In genomic region chr2:26854283-26854827, GRCh38 we compare ENCODE assay signal across 28 cellular contexts. TPM values are rescaled to one million over a fixed set of nuclear protein-coding genes. Genes with fewer than 3 reads are reported as not detected.
"Had no signal": no experiment of that assay in that cellular context is flagged by ENCODE, and none has a peak within 500 bp of the region (broad histone marks: within the 10 kb centered on the region; RNA-seq: fewer than 3 reads in every experiment).

No MANE protein-coding gene starts in this region.

- H3K4me3 Mint-ChIP-seq: activated B cell treated with CpG ODN at 0.5 μM for 24 hours; activated CD4-positive, alpha-beta T cell treated with anti-CD3 and anti-CD28 coated beads, Interleukin-2, amount 10 ng/mL, durations not matched to agents 24 days and 14 days; activated T-cell treated with anti-CD3 and anti-CD28 coated beads, Interleukin-2, amount 50 U/mL, for 72 hours; T-cell had no signal

- H3K27ac Mint-ChIP-seq: activated B cell treated with CpG ODN at 0.5 μM for 24 hours; activated CD4-positive, alpha-beta T cell treated with anti-CD3 and anti-CD28 coated beads, Interleukin-2, amount 10 ng/mL, durations not matched to agents 24 days and 14 days; activated T-cell treated with anti-CD3 and anti-CD28 coated beads, Interleukin-2, amount 50 U/mL, for 72 hours; T-cell had no signal

- H3K36me3 ChIP-seq: MG63 had no signal

- H3K4me1 Mint-ChIP-seq: activated CD4-positive, alpha-beta T cell treated with anti-CD3 and anti-CD28 coated beads, Interleukin-2, amount 10 ng/mL, durations not matched to agents 24 days and 14 days had no signal

- DNase-seq: activated B cell treated with CpG ODN at 0.5 μM for 24 hours; activated CD4-positive, alpha-beta T cell treated with anti-CD3 and anti-CD28 coated beads for 1 hour; activated CD4-positive, alpha-beta T cell treated with anti-CD3 and anti-CD28 coated beads, Interleukin-2, amount 10 ng/mL, durations not matched to agents 24 days and 14 days; activated CD4-positive, alpha-beta T cell treated with anti-CD3 and anti-CD28 coated beads, Interleukin-2, amount 50 U/mL, for 48 hours; activated naive CD4-positive, alpha-beta T cell treated with anti-CD3 and anti-CD28 coated beads, Interleukin-2, amount 50 U/mL, for 16 hours; activated T-cell treated with anti-CD3 and anti-CD28 coated beads for 4 hours; activated T-cell treated with anti-CD3 and anti-CD28 coated beads, Interleukin-2, amount 50 U/mL, for 72 hours; aorta; central memory CD4-positive, alpha-beta T cell; MG63; MV-4-11; NCI-H1092 treated with DMSO at 0.1 percent for 48 hours; NCI-H1417 treated with DMSO at 0.1 percent for 48 hours; NCI-H1694 treated with DMSO at 0.1 percent for 48 hours; NCI-H2029 treated with DMSO at 0.1 percent for 48 hours; NCI-H345; NCI-H510A; NCI-H526 treated with DMSO at 0.1 percent for 48 hours; NCI-H82; RPMI8226; T-cell; T1000 had no signal

- H3K9me3 Mint-ChIP-seq: activated B cell treated with CpG ODN at 0.5 μM for 24 hours; activated CD4-positive, alpha-beta T cell treated with anti-CD3 and anti-CD28 coated beads, Interleukin-2, amount 10 ng/mL, durations not matched to agents 24 days and 14 days; activated T-cell treated with anti-CD3 and anti-CD28 coated beads, Interleukin-2, amount 50 U/mL, for 72 hours; T-cell had no signal

- H3K9me3 ChIP-seq: MG63 had no signal

- ATAC-seq: Panc1, Right ventricle myocardium inferior had no signal

- H3K4me3 ChIP-seq: MG63, SK-N-MC had no signal

- H3K27ac ChIP-seq: SK-N-MC had no signal

- H3K36me3 Mint-ChIP-seq: T-cell had no signal

RNA-seq across cellular contexts. Expression of gene DPYSL5, which starts 6.4 kb away (rescaled TPM):
- total RNA-seq: activated B cell treated with CpG ODN at 0.5 μM for 24 hours; activated CD4-positive, alpha-beta T cell treated with anti-CD3 and anti-CD28 coated beads, Interleukin-2, amount 10 ng/mL, durations not matched to agents 24 days and 14 days; activated CD8-positive, alpha-beta memory T cell treated with anti-CD3 and anti-CD28 coated beads for 36 hours; activated T-cell treated with anti-CD3 and anti-CD28 coated beads, Interleukin-2, amount 50 U/mL, for 72 hours; aorta; bronchial epithelial cell; OCI-LY7; Right ventricle myocardium inferior; T-cell had no signal
- polyA plus RNA-seq: aorta had no signal
